In the genomic region with DNA sequence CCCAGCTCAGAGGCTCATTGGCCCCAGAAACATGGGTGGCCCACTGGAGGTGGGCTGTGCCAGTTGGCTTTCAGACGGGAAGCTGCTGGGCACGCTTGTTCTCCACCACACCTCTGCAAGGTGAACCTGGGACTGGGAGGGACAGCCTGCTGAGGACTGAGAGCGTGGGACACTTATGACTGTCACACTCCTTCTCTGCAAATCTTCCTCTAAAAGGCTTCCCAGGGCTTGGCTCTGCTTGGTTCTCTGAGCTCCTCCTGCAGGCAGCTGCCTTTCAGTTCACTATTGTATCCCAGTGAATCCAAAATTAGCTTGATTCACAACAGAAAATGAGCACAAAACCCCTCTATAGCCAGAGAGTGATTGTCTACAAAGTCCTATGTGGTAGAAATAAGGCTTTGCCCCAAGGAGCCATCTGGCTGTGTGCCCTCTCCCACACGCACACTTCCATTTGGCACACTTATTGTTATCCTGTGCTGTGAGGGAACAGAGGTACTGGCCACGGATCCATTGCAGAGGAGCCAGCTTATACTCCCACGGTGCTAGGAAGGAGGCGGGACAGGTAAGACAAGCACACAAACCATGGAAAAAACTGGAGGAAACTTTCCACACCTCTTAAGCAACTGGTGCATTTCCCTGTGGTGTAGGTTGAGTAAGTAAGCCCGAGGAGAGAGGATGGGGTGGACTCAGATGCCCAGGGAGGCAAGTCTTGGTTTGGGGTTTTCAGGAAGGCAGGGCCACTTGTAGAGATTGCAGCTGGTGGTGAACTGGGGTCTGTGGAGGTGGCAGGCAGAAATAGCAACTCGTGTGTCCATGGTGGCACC, we compare ENCODE assay signal across 9 cellular contexts. TPM values are rescaled to one million over a fixed set of nuclear protein-coding genes. Genes with fewer than 3 reads are reported as not detected.
A peak's percentile ranks its signal among the peaks of the same experiment; 100 is the strongest.
DNase-seq lines count a peak whose midpoint lies in the region; ATAC-seq and TF ChIP-seq lines count a peak whose summit lies in the region.
"Had no signal": no experiment of that assay in that cellular context is flagged by ENCODE, and none has a peak within 500 bp of the region (broad histone marks: within the 10 kb centered on the region; RNA-seq: fewer than 3 reads in every experiment).

No MANE protein-coding gene starts in this region.

- H3K4me1 ChIP-seq in neutrophil (ENCODE audit: control insufficient read depth in 1 of 2, insufficient read depth in 1 of 2, low read depth in 1 of 2, low read length in 1 of 2), result peaks cover 97 to 98% of the 10 kb centered on the region in 2 experiments

- H3K27ac ChIP-seq in dorsolateral prefrontal cortex (peak overlapping the region; percentile 82 to 100 (median 98)), neutrophil (peak overlapping the region; percentile 98)

- intact Hi-C loops in dorsolateral prefrontal cortex (cut with DNase I), result no loop called here

- TF ChIP-seq CTCF in dorsolateral prefrontal cortex (IDR thresholded peaks at IDR 0.05 in 54 of 56, conservative IDR thresholded peaks at IDR 0.05 in 2 of 56; ENCODE audit: low read depth in 1 of 56, partially characterized antibody in 56 of 56) (peak in 52 of 56 donors; percentile 15 to 71 (median 46)), neutrophil (IDR thresholded peaks at IDR 0.05) (peak; percentile 14)

- no peaks in the 10 kb centered on the region for H3K27me3 ChIP-seq in dorsolateral prefrontal cortex
- no peaks in the 10 kb centered on the region for H3K27me3 ChIP-seq in neutrophil

- H3K36me3 ChIP-seq in neutrophil, result no peaks in the 10 kb centered on the region

- ATAC-seq in HG02970 (IDR thresholded peaks at IDR 0.05; ENCODE audit: low FRiP score, unreplicated experiment) (no peak), GM21423 (IDR thresholded peaks at IDR 0.05; ENCODE audit: unreplicated experiment) (no peak), HG03565 (IDR thresholded peaks at IDR 0.05; ENCODE audit: unreplicated experiment) (no peak)

- H3K4me3 ChIP-seq in dorsolateral prefrontal cortex, result peak overlapping the region in 3 of 59 donors; percentile 3 to 11 (median 3)
- peak overlapping the region; percentile 55 to 56 for H3K4me3 ChIP-seq in neutrophil (ENCODE audit: low read depth in 1 of 2, low read length in 1 of 2)

- peak; percentile 60 for DNase-seq in CD1c-positive myeloid dendritic cell (ENCODE audit: extremely low spot score)
- peak; percentile 63 for DNase-seq in NCI-H1694 treated with DMSO at 0.1 percent for 48 hours (lab: John Stamatoyannopoulos, UW)
- DNase-seq in dorsolateral prefrontal cortex, result peak in 6 of 10 donors; percentile 45 to 78 (median 62)
- no peak for DNase-seq in stimulated activated CD8-positive, alpha-beta memory T cell treated with anti-CD3 and anti-CD28 coated beads, Interleukin-4, amount 100 ng/mL, for 48 hours

- no peaks in the 10 kb centered on the region for H3K9me3 ChIP-seq in neutrophil

RNA-seq across cellular contexts. Expression of a gene that starts 18.9 kb away (rescaled TPM):
- total RNA-seq in dorsolateral prefrontal cortex, result 100 to 1,000 TPM in 3 of 120 experiments, 10 to 100 TPM in 117; 21.2 to 122 (median 33.4) TPM

RNA-seq across cellular contexts. Expression of a gene that starts 56.9 kb away (rescaled TPM):
- total RNA-seq in dorsolateral prefrontal cortex, result 1 to 10 TPM in 92 of 120 experiments, under 1 TPM in 24, not detected in 4; 0.17 to 6.8 (median 1.6) TPM
- total RNA-seq: dermis microvascular lymphatic vessel endothelial cell had no signal
